Comparison of ENCODE assay signal across 1 cellular context in genomic region chr12:105218434-105218833, GRCh38.
TF ChIP-seq lines count a peak whose summit lies in the region.

No MANE protein-coding gene starts in this region.

TF ChIP-seq in HepG2, 621 proteins besides CTCF, POLR2A, EP300 and RAD21 (continued from another document):
- no peak for TF ChIP-seq KIAA2018 (CRISPR knock-in tag; IDR thresholded peaks at IDR 0.05; ENCODE audit: borderline replicate concordance)
- no peak for TF ChIP-seq KDM5A (IDR thresholded peaks at IDR 0.05; ENCODE audit: borderline replicate concordance, low read length)
- no peak for TF ChIP-seq ELF3 (CRISPR knock-in tag; IDR thresholded peaks at IDR 0.05)
- no peak for TF ChIP-seq ZNF253 (CRISPR knock-in tag; IDR thresholded peaks at IDR 0.05; ENCODE audit: borderline replicate concordance)
- no peak for TF ChIP-seq RAD51 (IDR thresholded peaks at IDR 0.05; ENCODE audit: borderline replicate concordance)
- TF ChIP-seq POLR2G (IDR thresholded peaks at IDR 0.05; ENCODE audit: low read depth, low read length), result no peak
